9 cellular contexts compared by ENCODE assay signal in genomic region chr2:222709191-222709891, GRCh38. TPM values are rescaled to one million over a fixed set of nuclear protein-coding genes. Genes with fewer than 3 reads are reported as not detected.
DNase-seq lines count a peak whose midpoint lies in the region; ATAC-seq and TF ChIP-seq lines count a peak whose summit lies in the region.
"Had no signal": no experiment of that assay in that cellular context is flagged by ENCODE, and none has a peak within 500 bp of the region (broad histone marks: within the 10 kb centered on the region; RNA-seq: fewer than 3 reads in every experiment).

No MANE protein-coding gene starts in this region.

- DNase-seq in WERI-Rb-1 (peak; percentile 14), germinal center (ENCODE audit: low spot score) (peak; percentile 14), T-helper 9 cell (no peak), immature natural killer cell (no peak)

- H2AFZ ChIP-seq in parathyroid adenoma, result peak overlapping the region; percentile 69

- H3K9ac ChIP-seq in BLaER1 (no peak overlapping the region), HUES48 (ENCODE audit: low read depth, low read length) (no peak overlapping the region), parathyroid adenoma (no peak overlapping the region)
- H3K9ac ChIP-seq: KMS-11 had no signal

- H3K36me3 ChIP-seq in BLaER1 (no peaks in the 10 kb centered on the region), HUES48 (ENCODE audit: control insufficient read depth, insufficient read depth, low read length) (no peaks in the 10 kb centered on the region), WERI-Rb-1 (no peaks in the 10 kb centered on the region), parathyroid adenoma (ENCODE audit: control insufficient read depth, insufficient read depth, low read length) (no peaks in the 10 kb centered on the region)

- H3K4me1 ChIP-seq in BLaER1 (peaks cover 29% of the 10 kb centered on the region), HUES48 (ENCODE audit: control insufficient read depth, insufficient read depth, low read length) (peaks cover 20% of the 10 kb centered on the region), parathyroid adenoma (peaks cover 14% of the 10 kb centered on the region)

- no peaks in the 10 kb centered on the region for H3K36me3 Mint-ChIP-seq in immature natural killer cell

- H3K9me3 Mint-ChIP-seq in immature natural killer cell, result no peaks in the 10 kb centered on the region

- H3K4me1 Mint-ChIP-seq in immature natural killer cell, result peaks cover 0 to 2% of the 10 kb centered on the region in 2 donors

- no peaks in the 10 kb centered on the region for H3K79me2 ChIP-seq in parathyroid adenoma

- H3K4me3 Mint-ChIP-seq in immature natural killer cell, result no peak overlapping the region

- H3K27me3 ChIP-seq in BLaER1, result no peaks in the 10 kb centered on the region
- no peaks in the 10 kb centered on the region for H3K27me3 ChIP-seq in HUES48 (ENCODE audit: control insufficient read depth, insufficient read depth, low read length)
- H3K27me3 ChIP-seq in WERI-Rb-1 (ENCODE audit: insufficient read depth, low read depth, severe bottlenecking), result no peaks in the 10 kb centered on the region
- H3K27me3 ChIP-seq in parathyroid adenoma (ENCODE audit: control insufficient read depth, insufficient read depth, low read length), result no peaks in the 10 kb centered on the region

- H3K9me3 ChIP-seq in BLaER1 (no peaks in the 10 kb centered on the region), HUES48 (ENCODE audit: control insufficient read depth, insufficient read depth, low read length) (no peaks in the 10 kb centered on the region), WERI-Rb-1 (ENCODE audit: severe bottlenecking) (no peaks in the 10 kb centered on the region), parathyroid adenoma (ENCODE audit: control insufficient read depth, low read length) (no peaks in the 10 kb centered on the region)

- TF ChIP-seq CTCF in WERI-Rb-1 (IDR thresholded peaks at IDR 0.05; ENCODE audit: low read depth, low read length) (no peak), parathyroid adenoma (IDR thresholded peaks at IDR 0.05) (no peak)

- no peak overlapping the region for H3K27ac Mint-ChIP-seq in immature natural killer cell

- H4K20me1 ChIP-seq in BLaER1, result no peaks in the 10 kb centered on the region

- H3K27me3 Mint-ChIP-seq in immature natural killer cell (ENCODE audit: low read depth in 3 of 3), result peaks cover 6 to 15% (median 7%) of the 10 kb centered on the region in 3 donors

- H3K4me2 ChIP-seq in BLaER1 (peak overlapping the region; percentile 68), parathyroid adenoma (ENCODE audit: low read length) (no peak overlapping the region)
- H3K4me2 ChIP-seq: KMS-11 had no signal

- H3K4me3 ChIP-seq in BLaER1 (no peak overlapping the region), HUES48 (ENCODE audit: low read depth, low read length) (no peak overlapping the region), WERI-Rb-1 (ENCODE audit: low read depth, low read length) (no peak overlapping the region), parathyroid adenoma (ENCODE audit: low read depth, low read length) (no peak overlapping the region)

- peak; percentile 39 for ATAC-seq in GM19467 (IDR thresholded peaks at IDR 0.05; ENCODE audit: unreplicated experiment)

- no peak overlapping the region for H3K27ac ChIP-seq in BLaER1
- H3K27ac ChIP-seq in HUES48 (ENCODE audit: low read depth, low read length), result peak overlapping the region; percentile 26
- H3K27ac ChIP-seq in WERI-Rb-1, result no peak overlapping the region
- peak overlapping the region; percentile 40 for H3K27ac ChIP-seq in parathyroid adenoma
- H3K27ac ChIP-seq: KMS-11 had no signal

RNA-seq across cellular contexts. Expression of gene MOGAT1, which starts 37.9 kb away (rescaled TPM):
- not detected for polyA plus RNA-seq in immature natural killer cell

RNA-seq across cellular contexts. Expression of gene FARSB, which starts 53.4 kb away (rescaled TPM):
- polyA plus RNA-seq in immature natural killer cell, result 10 to 100 TPM; 11.3 to 29.2 (median 18.5) TPM

Comparison
In these comparisons a context has a peak if more than half of its experiments do, and no peak if none do; other contexts are left out.
1. H3K27ac ChIP-seq: peak in HUES48 (single experiment) and parathyroid adenoma (single experiment); none in BLaER1 (single experiment) and WERI-Rb-1 (single experiment).
2. DNase-seq: peak in WERI-Rb-1 (single experiment) and germinal center (single experiment); none in T-helper 9 cell (single experiment) and immature natural killer cell (0 of 3).